ENCODE assay signal across 8 cellular contexts in the genomic region with DNA sequence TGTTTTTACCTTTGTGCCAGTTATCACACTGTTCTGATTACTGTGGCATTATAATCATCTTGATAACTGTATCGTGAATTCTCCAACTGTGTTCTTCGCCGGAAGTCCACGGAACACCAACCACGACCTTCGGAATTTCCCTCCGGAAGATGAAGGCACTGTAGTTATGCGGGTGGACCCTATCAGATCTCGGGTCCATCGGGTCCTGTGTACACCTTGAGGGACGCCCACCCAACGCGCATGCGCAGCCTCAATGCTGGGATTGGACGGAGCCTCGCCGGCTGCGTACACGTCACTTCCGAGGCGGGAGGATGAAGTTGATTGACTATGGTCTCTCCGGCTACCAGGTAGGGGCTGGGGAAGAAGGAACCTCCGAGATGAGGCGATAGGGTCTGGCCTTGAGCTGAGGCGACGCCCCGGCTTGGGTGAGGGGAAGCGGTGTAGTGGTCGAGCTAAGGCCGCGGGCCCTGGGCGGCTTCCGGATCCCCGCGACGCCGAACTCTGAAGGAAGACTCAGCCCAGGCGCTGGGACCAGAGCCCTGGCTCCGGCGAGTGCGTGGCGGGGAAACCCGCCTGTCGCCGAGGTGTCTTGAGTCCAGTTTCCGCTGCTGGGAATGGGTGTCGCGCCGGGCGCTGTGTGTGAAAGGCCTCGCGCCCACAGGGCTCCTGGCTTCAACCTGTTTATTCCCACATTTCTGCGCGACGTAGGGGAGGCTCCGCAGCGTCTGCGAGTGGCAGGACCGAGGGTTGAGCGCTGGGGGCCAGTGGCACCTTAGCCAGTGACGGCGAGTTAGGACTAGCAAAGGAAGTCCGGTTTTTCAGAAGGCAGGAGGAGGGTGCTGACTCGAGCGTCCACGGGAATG. TPM values are rescaled to one million over a fixed set of nuclear protein-coding genes. Genes with fewer than 3 reads are reported as not detected.
A peak's percentile ranks its signal among the peaks of the same experiment; 100 is the strongest.
DNase-seq lines count a peak whose midpoint lies in the region; ATAC-seq and TF ChIP-seq lines count a peak whose summit lies in the region.

Gene DHRS7B (plus strand): TSS at position 320 of the 863 bp plus-strand sequence. CDS start 8 bp downstream, at position 328.

- H3K4me3 Mint-ChIP-seq in chondrocyte (ENCODE audit: unreplicated experiment), result peak within 1 kb of the TSS; percentile 95

- H3K9me3 Mint-ChIP-seq in chondrocyte (ENCODE audit: low read depth), result no peaks in the 10 kb centered on the region

- no peaks in the 10 kb centered on the region for H3K27me3 ChIP-seq in kidney epithelial cell (ENCODE audit: control insufficient read depth, insufficient read depth, low read length)

- H3K4me3 ChIP-seq in kidney epithelial cell (ENCODE audit: low read depth, low read length), result peak within 1 kb of the TSS; percentile 84

- H3K36me3 Mint-ChIP-seq in chondrocyte (ENCODE audit: low read depth), result no peaks in the 10 kb centered on the region

- peak; percentile 99 for DNase-seq in AG20443 (ENCODE audit: low spot score)
- peak; percentile 95 for DNase-seq in NCI-H460 (ENCODE audit: extremely low read depth, low read depth)
- DNase-seq in activated CD4-positive, alpha-beta T cell treated with anti-CD3 and anti-CD28 coated beads for 24 hours (ENCODE audit: low read depth in 2 of 2), result peak; percentile 94 to 98
- peak; percentile 98 for DNase-seq in chondrocyte (ENCODE audit: low spot score)
- peak; percentile 81 for DNase-seq in kidney epithelial cell (ENCODE audit: low read depth)
- DNase-seq in stimulated activated CD4-positive, alpha-beta T cell treated with anti-CD3 and anti-CD28 coated beads, Interleukin-15, amount 100 ng/mL, for 48 hours (ENCODE audit: low read depth in 2 of 2), result peak; percentile 95 to 96

- TF ChIP-seq CTCF in chondrocyte (IDR thresholded peaks at IDR 0.05) (peak; percentile 41), kidney epithelial cell (IDR thresholded peaks at IDR 0.05; ENCODE audit: insufficient read depth, low read length, poor library complexity, severe bottlenecking) (no peak)

- peak within 1 kb of the TSS; percentile 95 for H3K27ac Mint-ChIP-seq in chondrocyte (ENCODE audit: unreplicated experiment)

- ATAC-seq in GM19043 (IDR thresholded peaks at IDR 0.05; ENCODE audit: low read depth, unreplicated experiment) (peak; percentile 86), HG03378 (IDR thresholded peaks at IDR 0.05; ENCODE audit: unreplicated experiment) (peak; percentile 94)

- peaks cover 13% of the 10 kb centered on the region for H3K27me3 Mint-ChIP-seq in chondrocyte (ENCODE audit: low read depth)

- no peaks in the 10 kb centered on the region for H3K36me3 ChIP-seq in kidney epithelial cell (ENCODE audit: control insufficient read depth, insufficient read depth, low read length)

- H3K4me1 Mint-ChIP-seq in chondrocyte (ENCODE audit: low read depth), result peaks cover 20% of the 10 kb centered on the region

RNA-seq across cellular contexts. Expression of gene DHRS7B, which starts in this region (rescaled TPM):
- 11.9 and 14.6 TPM in 2 replicates for total RNA-seq in NCI-H460 (2014; rRNA removed; shearing (Covaris generic))
- polyA plus RNA-seq in NCI-H460 (2014; cell fraction: nucleus; rRNA removed), result 7.7 and 18.8 TPM in 2 replicates
- 17.1 to 24.7 TPM (median 20.2 TPM) in 3 replicates for total RNA-seq in chondrocyte
- 28.2 and 40.7 TPM in 2 replicates for total RNA-seq in kidney epithelial cell

Comparison
In these comparisons a context has a peak if more than half of its experiments do, and no peak if none do; other contexts are left out.
1. Peak in every context shown above with its lines: DNase-seq, ATAC-seq and H3K4me3 ChIP-seq.